Comparison of ENCODE assay signal across 18 cellular contexts in the genomic region with DNA sequence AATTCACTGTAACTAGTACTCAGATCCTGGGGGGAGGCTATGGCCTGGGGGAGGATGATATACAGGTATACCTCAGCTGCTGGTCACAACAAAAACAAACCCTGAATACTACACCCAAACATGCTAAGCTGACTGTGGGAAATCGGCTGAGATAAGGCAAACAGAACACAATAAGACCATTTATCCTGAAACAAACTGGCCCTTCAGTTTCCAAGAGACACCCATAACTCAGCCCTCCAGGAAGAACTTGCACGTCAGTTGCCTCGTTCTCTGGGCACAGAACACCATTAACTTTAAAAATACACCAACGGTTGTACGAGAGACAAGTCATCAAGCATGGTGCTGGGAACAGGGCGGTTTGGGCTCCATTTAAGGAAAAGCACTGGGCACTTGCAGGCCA. TPM values are rescaled to one million over a fixed set of nuclear protein-coding genes. Genes with fewer than 3 reads are reported as not detected.
DNase-seq lines count a peak whose midpoint lies in the region; ATAC-seq, FAIRE-seq and TF ChIP-seq lines count a peak whose summit lies in the region.
"Had no signal": no experiment of that assay in that cellular context is flagged by ENCODE, and none has a peak within 500 bp of the region (broad histone marks: within the 10 kb centered on the region; RNA-seq: fewer than 3 reads in every experiment).

No MANE protein-coding gene starts in this region.

- no peak overlapping the region for H3K27ac ChIP-seq in GM23338 (ENCODE audit: low read depth)
- H3K27ac ChIP-seq in pancreas = peak overlapping the region in 1 of 4 donors; percentile 41
- H3K27ac ChIP-seq: A549 had no signal

- H3K9me3 ChIP-seq in pancreas = no peaks in the 10 kb centered on the region

- H3K4me1 Mint-ChIP-seq in GM23338 = no peaks in the 10 kb centered on the region; the same call in 1 of the 3 replicates
- H3K4me1 Mint-ChIP-seq: B cell had no signal

- H3K4me1 ChIP-seq in GM23338 (ENCODE audit: insufficient read depth) = no peaks in the 10 kb centered on the region
- H3K4me1 ChIP-seq in pancreas = no peaks in the 10 kb centered on the region
- H3K4me1 ChIP-seq: A549 had no signal

- peaks cover 25% of the 10 kb centered on the region; the same call in 2 of the 3 replicates for H3K36me3 Mint-ChIP-seq in GM23338 (ENCODE audit: low read depth)
- H3K36me3 Mint-ChIP-seq: CD14-positive monocyte had no signal

- no peak overlapping the region for H3K4me3 ChIP-seq in GM23338
- H3K4me3 ChIP-seq in pancreas = no peak overlapping the region
- H3K4me3 ChIP-seq: A549 had no signal

- H3K4me3 Mint-ChIP-seq in GM23338 = no peak overlapping the region
- H3K4me3 Mint-ChIP-seq: B cell, CD14-positive monocyte had no signal

- no peak overlapping the region for H3K27ac Mint-ChIP-seq in GM23338
- H3K27ac Mint-ChIP-seq: B cell, CD14-positive monocyte had no signal

- no peak for DNase-seq in GM23338 (ENCODE audit: low spot score)
- DNase-seq in RPMI7951 (ENCODE audit: low read depth) = peak; percentile 50
- peak; percentile 86 for DNase-seq in foreskin melanocyte
- no peak for DNase-seq in pancreas
- DNase-seq in GM20000 (ENCODE audit: low spot score) = no peak
- DNase-seq in HUDEP-2 (lab: John Stamatoyannopoulos, UW; ENCODE audit: unreplicated experiment in 76 of 76) = no peak
- DNase-seq: DMS79, HCEC 1CT, KG1, NCI-H1092 treated with DMSO at 0.1 percent for 48 hours, NCI-H2029, NCI-H510A, NCI-H774, Right ventricle myocardium superior had no signal

- no peak for TF ChIP-seq CTCF in GM23338 (conservative IDR thresholded peaks at IDR 0.05; ENCODE audit: low read depth in 2 of 2)
- no peak for TF ChIP-seq CTCF in pancreas (IDR thresholded peaks at IDR 0.05)
- TF ChIP-seq CTCF in GM20000 (IDR thresholded peaks at IDR 0.05; ENCODE audit: extremely low read depth, missing control alignments) = no peak

- ATAC-seq in GM23338 = no peak
- peak in 3 of 4 donors; percentile 11 to 66 (median 37) for ATAC-seq in pancreas
- ATAC-seq in HG02759 (IDR thresholded peaks at IDR 0.05; ENCODE audit: unreplicated experiment) = no peak

- no peak for FAIRE-seq in pancreas (lab: Jason Lieb, UNC)
- FAIRE-seq: A549 had no signal

- H3K79me2 ChIP-seq in GM23338 (replicated peaks; ENCODE audit: insufficient read depth) = no peaks in the 10 kb centered on the region

- no peaks in the 10 kb centered on the region for H3K27me3 ChIP-seq in GM23338 (ENCODE audit: insufficient read depth)
- no peaks in the 10 kb centered on the region for H3K27me3 ChIP-seq in pancreas

- H3K27me3 Mint-ChIP-seq in GM23338 (ENCODE audit: insufficient read depth, low read depth, poor library complexity) = peaks cover 3% of the 10 kb centered on the region

- H3K36me3 ChIP-seq in GM23338 (ENCODE audit: insufficient read depth) (0 out of 2 replicates have a peak, but pooled peaks cover 7% of the 10 kb centered on the region), pancreas (no peaks in the 10 kb centered on the region)

- no peaks in the 10 kb centered on the region for H3F3A ChIP-seq in GM23338 (replicated peaks; ENCODE audit: low read depth)

- H3K4me2 ChIP-seq in GM23338 = no peak overlapping the region
- H3K4me2 ChIP-seq: A549 had no signal

- peaks cover 25% of the 10 kb centered on the region for H3K9me3 Mint-ChIP-seq in GM23338

- peak overlapping the region; percentile 69; the same call in 1 of the 2 replicates for H2AFZ ChIP-seq in GM23338

- intact Hi-C loops in pancreas (cut with DNase I) = no loop called here

- H3K9me2 ChIP-seq in GM23338 (ENCODE audit: insufficient read depth) = peaks cover 3% of the 10 kb centered on the region; the same call in 1 of the 2 replicates

- 55 to 56% methylated on average over 6 of the region's 6 CpGs for WGBS in pancreas, 2 donors

- H4K20me1 ChIP-seq in GM23338 (replicated peaks; ENCODE audit: insufficient read depth) = no peaks in the 10 kb centered on the region

TF ChIP-seq in GM23338, 12 proteins besides CTCF, POLR2A, EP300 and RAD21:
- TF ChIP-seq EZH2 (IDR thresholded peaks at IDR 0.05; ENCODE audit: low read depth, unreplicated experiment) = no peak
- no peak for TF ChIP-seq EZH2phosphoT487 (IDR thresholded peaks at IDR 0.05; ENCODE audit: unreplicated experiment)
- TF ChIP-seq ZNF331 (CRISPR knock-in tag; IDR thresholded peaks at IDR 0.05; ENCODE audit: low read depth) = no peak
- no peak for TF ChIP-seq POLR2AphosphoS5 (IDR thresholded peaks at IDR 0.05; ENCODE audit: low read depth)
- no peak for TF ChIP-seq ZNF114 (CRISPR knock-in tag; IDR thresholded peaks at IDR 0.05)
- TF ChIP-seq CREB1 (CRISPR knock-in tag; IDR thresholded peaks at IDR 0.05; ENCODE audit: low read depth) = no peak
- no peak for TF ChIP-seq NANOG (IDR thresholded peaks at IDR 0.05; ENCODE audit: borderline replicate concordance)

RNA-seq across cellular contexts. Expression of a gene that starts 24.1 kb away (rescaled TPM):
- total RNA-seq in GM23338 (2014; rRNA removed; shearing (Covaris generic)) = 8.2 and 8.9 TPM in 2 replicates
- polyA plus RNA-seq in GM23338 (2016; fragmentation: Nextera tagmentation; extraction: Ambion mirVana) = 8.7 and 9.0 TPM in 2 replicates
- total RNA-seq in RPMI7951 (2014; rRNA removed; shearing (Covaris generic)) = 33.7 and 47.7 TPM in 2 replicates
- total RNA-seq in pancreas = 10 to 100 TPM in 1 of 6 donors, 1 to 10 TPM in 5; 3.5 to 16.1 (median 7.4) TPM
- 10 to 100 TPM in 1 of 2 donors, 1 to 10 TPM in 1; 9.6 to 19.4 TPM for polyA plus RNA-seq in pancreas

Comparison
In these comparisons a context has a peak if more than half of its experiments do, and no peak if none do; other contexts are left out.
1. ATAC-seq: peak in pancreas (3 of 4); none in GM23338 (single experiment) and HG02759 (single experiment).
2. DNase-seq: peak in RPMI7951 (single experiment) and foreskin melanocyte (single experiment); none in GM23338 (single experiment), pancreas (0 of 6), GM20000 (single experiment) and HUDEP-2 (0 of 76).